In the genomic region with DNA sequence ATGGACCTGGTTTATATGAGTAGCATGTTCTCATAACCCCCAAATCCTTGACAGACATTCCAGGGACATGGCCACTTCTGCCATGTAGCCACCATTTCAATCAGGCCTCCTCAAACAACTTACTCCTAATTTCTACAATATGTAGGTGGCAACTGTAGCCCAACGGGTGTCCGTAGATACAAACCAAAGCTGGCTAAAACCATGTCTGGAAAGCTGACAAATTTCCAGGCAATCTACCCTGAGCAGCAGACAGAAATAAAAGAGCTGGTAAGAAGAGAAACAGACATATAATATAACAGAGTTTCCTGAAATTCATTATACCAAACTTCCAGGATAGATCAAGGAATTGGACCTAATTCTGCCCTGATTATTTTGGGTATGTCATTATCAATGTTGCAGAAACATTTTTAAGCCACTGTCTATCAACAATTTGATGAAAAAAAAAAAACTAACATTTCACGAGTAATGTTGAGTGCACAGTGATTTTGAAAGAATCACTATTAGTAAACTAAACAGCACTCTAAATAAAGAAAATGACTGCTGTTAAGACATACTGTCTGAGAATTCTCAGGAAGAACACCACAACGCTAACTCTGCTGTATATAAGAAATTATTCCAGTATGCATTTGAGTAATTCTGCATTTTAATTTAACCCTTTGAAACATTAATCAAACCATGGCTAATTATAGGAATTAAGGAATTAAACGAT, we compare ENCODE assay signal across 1 cellular context.
TF ChIP-seq lines count a peak whose summit lies in the region.

No MANE protein-coding gene starts in this region.

TF ChIP-seq in A549, 52 proteins besides CTCF, POLR2A, EP300 and RAD21 (continued from another document):
- TF ChIP-seq ZC3H11A (IDR thresholded peaks at IDR 0.05): no peak
